ENCODE assay signal across 8 cellular contexts in genomic region chr3:141686477-141687280, GRCh38. TPM values are rescaled to one million over a fixed set of nuclear protein-coding genes. Genes with fewer than 3 reads are reported as not detected.
DNase-seq lines count a peak whose midpoint lies in the region; ATAC-seq and TF ChIP-seq lines count a peak whose summit lies in the region.

No MANE protein-coding gene starts in this region.

- no peaks in the 10 kb centered on the region for H3K27me3 Mint-ChIP-seq in activated CD4-positive, alpha-beta memory T cell treated with anti-CD3 and anti-CD28 coated beads, Interleukin-2, amount 10 ng/mL, durations not matched to agents 7 days and 5 days

- POLR2A ChIA-PET in BJ (lab: Charles Lee) = interaction anchor here (0.6 kb wide), 1 partner anchor 25 kb away, joined by 15 read pairs; no protein-coding TSS in a partner anchor
- POLR2A ChIA-PET in activated CD4-positive, alpha-beta memory T cell treated with anti-CD3 and anti-CD28 coated beads, Interleukin-2, amount 10 ng/mL, durations not matched to agents 7 days and 5 days (lab: Charles Lee) = interaction anchor here (0.6 kb wide), 1 partner anchor 20 kb away, joined by 3 read pairs; no protein-coding TSS in a partner anchor

- H3K4me2 ChIP-seq in KMS-11 = peak overlapping the region; percentile 33; the same call in 1 of the 2 replicates

- H3K36me3 ChIP-seq in BJ (ENCODE audit: control insufficient read depth, insufficient read depth, low read length) = no peaks in the 10 kb centered on the region
- no peaks in the 10 kb centered on the region for H3K36me3 ChIP-seq in KMS-11 (ENCODE audit: insufficient read depth)
- H3K36me3 ChIP-seq in gastroesophageal sphincter = no peaks in the 10 kb centered on the region

- TF ChIP-seq POLR2A in gastroesophageal sphincter (IDR thresholded peaks at IDR 0.05) = no peak

- peak overlapping the region; percentile 82 for H2AFZ ChIP-seq in KMS-11 (ENCODE audit: low read depth)

- H3K4me1 Mint-ChIP-seq in activated CD4-positive, alpha-beta memory T cell treated with anti-CD3 and anti-CD28 coated beads, Interleukin-2, amount 10 ng/mL, durations not matched to agents 7 days and 5 days = peaks cover 16% of the 10 kb centered on the region

- TF ChIP-seq CTCF in BJ (IDR thresholded peaks at IDR 0.05; ENCODE audit: insufficient read depth, low read depth, low read length) (no peak), KMS-11 (conservative IDR thresholded peaks at IDR 0.05; ENCODE audit: low read depth, low read length) (no peak), gastroesophageal sphincter (IDR thresholded peaks at IDR 0.05) (no peak)

- no peaks in the 10 kb centered on the region for H3K9me3 ChIP-seq in gastroesophageal sphincter

- no peaks in the 10 kb centered on the region for H3K36me3 Mint-ChIP-seq in activated CD4-positive, alpha-beta memory T cell treated with anti-CD3 and anti-CD28 coated beads, Interleukin-2, amount 10 ng/mL, durations not matched to agents 7 days and 5 days (ENCODE audit: low read depth)

- H3K9me3 Mint-ChIP-seq in activated CD4-positive, alpha-beta memory T cell treated with anti-CD3 and anti-CD28 coated beads, Interleukin-2, amount 10 ng/mL, durations not matched to agents 7 days and 5 days = peaks cover 2% of the 10 kb centered on the region

- H3K27ac ChIP-seq in KMS-11 (no peak overlapping the region), gastroesophageal sphincter (peak overlapping the region; percentile 24 to 69 (median 60))

- CTCF ChIA-PET in BJ (lab: Yijun Ruan, JAX) = interaction anchor here (1.0 to 1.4 kb wide), 2 partner anchors 10 to 42 kb away, joined by 3 read pairs; no protein-coding TSS in a partner anchor
- CTCF ChIA-PET in activated CD4-positive, alpha-beta memory T cell treated with anti-CD3 and anti-CD28 coated beads, Interleukin-2, amount 10 ng/mL, durations not matched to agents 7 days and 5 days (lab: Charles Lee) = no interaction called here

- peak; percentile 89 for ATAC-seq in gastroesophageal sphincter
- no peak for ATAC-seq in HG02759 (IDR thresholded peaks at IDR 0.05; ENCODE audit: unreplicated experiment)
- ATAC-seq in HG03460 (IDR thresholded peaks at IDR 0.05; ENCODE audit: unreplicated experiment) = no peak
- ATAC-seq in HG02623 (IDR thresholded peaks at IDR 0.05; ENCODE audit: unreplicated experiment) = no peak

- TF ChIP-seq EP300 in gastroesophageal sphincter (IDR thresholded peaks at IDR 0.05) = no peak

- H3K4me1 ChIP-seq in KMS-11 (ENCODE audit: low read depth, poor library complexity, severe bottlenecking) (peaks cover 10% of the 10 kb centered on the region), gastroesophageal sphincter (peaks cover 0 to 14% (median 0%) of the 10 kb centered on the region in 3 donors)

- H3K79me2 ChIP-seq in KMS-11 (ENCODE audit: insufficient read depth, low read depth) = no peaks in the 10 kb centered on the region

- peak overlapping the region; percentile 63 for H3K4me3 Mint-ChIP-seq in activated CD4-positive, alpha-beta memory T cell treated with anti-CD3 and anti-CD28 coated beads, Interleukin-2, amount 10 ng/mL, durations not matched to agents 7 days and 5 days

- DNase-seq in BJ (ENCODE audit: low read depth) (no peak), pulmonary artery endothelial cell (ENCODE audit: low read depth, low spot score) (peak; percentile 48)
- no peak for DNase-seq in activated CD4-positive, alpha-beta memory T cell treated with anti-CD3 and anti-CD28 coated beads, Interleukin-2, amount 10 ng/mL, durations not matched to agents 7 days and 5 days

- no peaks in the 10 kb centered on the region for H4K20me1 ChIP-seq in KMS-11 (ENCODE audit: insufficient read depth)

- WGBS in gastroesophageal sphincter (ENCODE audit: low coverage in 1 of 2), 2 donors = 9 to 15% methylated on average over 1 to 4 of the region's 8 CpGs

- no peaks in the 10 kb centered on the region for H3K27me3 ChIP-seq in BJ (ENCODE audit: control insufficient read depth, insufficient read depth, low read length)
- no peaks in the 10 kb centered on the region for H3K27me3 ChIP-seq in KMS-11 (ENCODE audit: insufficient read depth, low read depth)
- no peaks in the 10 kb centered on the region for H3K27me3 ChIP-seq in gastroesophageal sphincter

- no peak overlapping the region for H3K27ac Mint-ChIP-seq in activated CD4-positive, alpha-beta memory T cell treated with anti-CD3 and anti-CD28 coated beads, Interleukin-2, amount 10 ng/mL, durations not matched to agents 7 days and 5 days

- H3K4me3 ChIP-seq in BJ (ENCODE audit: low read depth, low read length) = peak overlapping the region; percentile 10
- no peak overlapping the region for H3K4me3 ChIP-seq in KMS-11 (IDR thresholded peaks at IDR 0.05; ENCODE audit: insufficient read depth, low read depth, low read length)
- H3K4me3 ChIP-seq in gastroesophageal sphincter = peak overlapping the region; percentile 22 to 44

- H3K9ac ChIP-seq in KMS-11 = no peak overlapping the region

RNA-seq across cellular contexts. Expression of gene RNF7, which starts 51.4 kb away (rescaled TPM):
- polyA plus RNA-seq in BJ (2011; rRNA removed) = 74.4 and 99.6 TPM in 2 replicates
- 14.3 and 16.2 TPM in 2 replicates for polyA minus RNA-seq in BJ (2011; rRNA and poly(A)+ RNA removed)
- total RNA-seq in activated CD4-positive, alpha-beta memory T cell treated with anti-CD3 and anti-CD28 coated beads, Interleukin-2, amount 10 ng/mL, durations not matched to agents 7 days and 5 days = 10 to 100 TPM; 68.8 to 72.9 TPM
- 100 to 1,000 TPM in 1 of 4 donors, 10 to 100 TPM in 3; 73.0 to 133 (median 87.7) TPM for total RNA-seq in gastroesophageal sphincter
- 40.9 and 44.8 TPM in 2 replicates for total RNA-seq in pulmonary artery endothelial cell
